26 cellular contexts compared by ENCODE assay signal in the genomic region with DNA sequence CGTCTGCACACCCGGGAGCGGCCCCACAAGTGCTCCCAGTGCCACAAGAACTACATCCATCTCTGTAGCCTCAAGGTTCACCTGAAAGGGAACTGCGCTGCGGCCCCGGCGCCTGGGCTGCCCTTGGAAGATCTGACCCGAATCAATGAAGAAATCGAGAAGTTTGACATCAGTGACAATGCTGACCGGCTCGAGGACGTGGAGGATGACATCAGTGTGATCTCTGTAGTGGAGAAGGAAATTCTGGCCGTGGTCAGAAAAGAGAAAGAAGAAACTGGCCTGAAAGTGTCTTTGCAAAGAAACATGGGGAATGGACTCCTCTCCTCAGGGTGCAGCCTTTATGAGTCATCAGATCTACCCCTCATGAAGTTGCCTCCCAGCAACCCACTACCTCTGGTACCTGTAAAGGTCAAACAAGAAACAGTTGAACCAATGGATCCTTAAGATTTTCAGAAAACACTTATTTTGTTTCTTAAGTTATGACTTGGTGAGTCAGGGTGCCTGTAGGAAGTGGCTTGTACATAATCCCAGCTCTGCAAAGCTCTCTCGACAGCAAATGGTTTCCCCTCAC. TPM values are rescaled to one million over a fixed set of nuclear protein-coding genes. Genes with fewer than 3 reads are reported as not detected.
DNase-seq lines count a peak whose midpoint lies in the region; ATAC-seq and TF ChIP-seq lines count a peak whose summit lies in the region.
"Had no signal": no experiment of that assay in that cellular context is flagged by ENCODE, and none has a peak within 500 bp of the region (broad histone marks: within the 10 kb centered on the region; RNA-seq: fewer than 3 reads in every experiment).

No MANE protein-coding gene starts in this region.

- no peak for DNase-seq in activated CD4-positive, alpha-beta T cell treated with anti-CD3 and anti-CD28 coated beads, Interleukin-2, amount 10 ng/mL, durations not matched to agents 24 days and 14 days
- no peak for DNase-seq in activated CD4-positive, alpha-beta T cell treated with anti-CD3 and anti-CD28 coated beads, Interleukin-2, amount 10 ng/mL, durations not matched to agents 7 days and 5 days
- DNase-seq in GM12865 (ENCODE audit: low read depth), result peak; percentile 46
- no peak for DNase-seq in T-helper 17 cell
- DNase-seq in esophagus muscularis mucosa (ENCODE audit: extremely low spot score), result peak; percentile 83
- no peak for DNase-seq in activated CD4-positive, CD25-positive, alpha-beta regulatory T cell (lab: John Stamatoyannopoulos, UW)
- DNase-seq: activated gamma-delta T cell treated with Interleukin-2 at 50 U/mL for 16 hours; adrenal gland; brain microvascular endothelial cell; Caco-2; DND-41; effector CD8-positive, alpha-beta T cell; gastrocnemius medialis; naive B cell; NCI-H1105 treated with DMSO at 0.1 percent for 48 hours; NCI-H446; Right ventricle myocardium superior; stimulated activated CD4-positive, alpha-beta T cell treated with anti-CD3 and anti-CD28 coated beads, Interleukin-2, amount 100 ng/mL, for 24 hours; uterus had no signal

- peaks cover 75% of the 10 kb centered on the region for H3K36me3 Mint-ChIP-seq in activated CD4-positive, alpha-beta T cell treated with anti-CD3 and anti-CD28 coated beads, Interleukin-2, amount 10 ng/mL, durations not matched to agents 24 days and 14 days (ENCODE audit: low read depth)
- H3K36me3 Mint-ChIP-seq in activated CD4-positive, alpha-beta T cell treated with anti-CD3 and anti-CD28 coated beads, Interleukin-2, amount 10 ng/mL, durations not matched to agents 7 days and 5 days (ENCODE audit: low read depth), result peaks cover 65% of the 10 kb centered on the region
- H3K36me3 Mint-ChIP-seq in T-helper 17 cell (ENCODE audit: low read depth), result peaks cover 24% of the 10 kb centered on the region

- no peaks in the 10 kb centered on the region for H3K9me3 Mint-ChIP-seq in activated CD4-positive, alpha-beta T cell treated with anti-CD3 and anti-CD28 coated beads, Interleukin-2, amount 10 ng/mL, durations not matched to agents 24 days and 14 days
- H3K9me3 Mint-ChIP-seq in activated CD4-positive, alpha-beta T cell treated with anti-CD3 and anti-CD28 coated beads, Interleukin-2, amount 10 ng/mL, durations not matched to agents 7 days and 5 days, result no peaks in the 10 kb centered on the region

- H3K36me3 ChIP-seq in esophagus muscularis mucosa, result peaks cover 0 to 24% (median 13%) of the 10 kb centered on the region in 4 donors
- H3K36me3 ChIP-seq: adrenal gland, brain microvascular endothelial cell, gastrocnemius medialis, uterus had no signal

- no peaks in the 10 kb centered on the region for H3K27me3 Mint-ChIP-seq in activated CD4-positive, alpha-beta T cell treated with anti-CD3 and anti-CD28 coated beads, Interleukin-2, amount 10 ng/mL, durations not matched to agents 24 days and 14 days
- peaks cover 3% of the 10 kb centered on the region for H3K27me3 Mint-ChIP-seq in activated CD4-positive, alpha-beta T cell treated with anti-CD3 and anti-CD28 coated beads, Interleukin-2, amount 10 ng/mL, durations not matched to agents 7 days and 5 days
- H3K27me3 Mint-ChIP-seq in T-helper 17 cell, result no peaks in the 10 kb centered on the region

- CTCF ChIA-PET in activated CD4-positive, alpha-beta T cell treated with anti-CD3 and anti-CD28 coated beads, Interleukin-2, amount 10 ng/mL, durations not matched to agents 7 days and 5 days (lab: Charles Lee), result no interaction called here

- H3K27ac Mint-ChIP-seq in activated CD4-positive, alpha-beta T cell treated with anti-CD3 and anti-CD28 coated beads, Interleukin-2, amount 10 ng/mL, durations not matched to agents 24 days and 14 days, result peak overlapping the region; percentile 8
- no peak overlapping the region for H3K27ac Mint-ChIP-seq in activated CD4-positive, alpha-beta T cell treated with anti-CD3 and anti-CD28 coated beads, Interleukin-2, amount 10 ng/mL, durations not matched to agents 7 days and 5 days
- peak overlapping the region; percentile 86 for H3K27ac Mint-ChIP-seq in T-helper 17 cell
- H3K27ac Mint-ChIP-seq: naive B cell had no signal

- no peak for TF ChIP-seq POLR2A in esophagus muscularis mucosa (IDR thresholded peaks at IDR 0.05; ENCODE audit: low read depth)

- peaks cover 0 to 5% (median 0%) of the 10 kb centered on the region in 4 donors for H3K27me3 ChIP-seq in esophagus muscularis mucosa
- H3K27me3 ChIP-seq: brain microvascular endothelial cell, gastrocnemius medialis, hepatocyte, uterus had no signal

- H3K9me3 ChIP-seq in T-helper 17 cell (ENCODE audit: control insufficient read depth, low read length, poor library complexity, severe bottlenecking) (no peaks in the 10 kb centered on the region), esophagus muscularis mucosa (no peaks in the 10 kb centered on the region)
- H3K9me3 ChIP-seq: adrenal gland, Caco-2, gastrocnemius medialis, uterus had no signal

- H3K27ac ChIP-seq in esophagus muscularis mucosa (replicated peaks in 1 of 4), result no peak overlapping the region
- H3K27ac ChIP-seq: adrenal gland, brain microvascular endothelial cell, gastrocnemius medialis, hepatocyte, uterus had no signal

- TF ChIP-seq EP300 in esophagus muscularis mucosa (IDR thresholded peaks at IDR 0.05), result no peak

- POLR2A ChIA-PET in activated CD4-positive, alpha-beta T cell treated with anti-CD3 and anti-CD28 coated beads, Interleukin-2, amount 10 ng/mL, durations not matched to agents 7 days and 5 days (lab: Charles Lee), result no interaction called here

- intact Hi-C loops in activated CD4-positive, alpha-beta T cell treated with anti-CD3 and anti-CD28 coated beads, Interleukin-2, amount 10 ng/mL, durations not matched to agents 24 days and 14 days (cut with micrococcal nuclease), result no loop called here
- intact Hi-C loops in esophagus muscularis mucosa (cut with DNase I), result no loop called here

- no peaks in the 10 kb centered on the region for H3K4me1 ChIP-seq in esophagus muscularis mucosa
- H3K4me1 ChIP-seq: adrenal gland, Caco-2, gastrocnemius medialis, uterus had no signal

- H3K4me1 Mint-ChIP-seq in activated CD4-positive, alpha-beta T cell treated with anti-CD3 and anti-CD28 coated beads, Interleukin-2, amount 10 ng/mL, durations not matched to agents 24 days and 14 days, result peaks cover 59% of the 10 kb centered on the region
- peaks cover 65% of the 10 kb centered on the region for H3K4me1 Mint-ChIP-seq in activated CD4-positive, alpha-beta T cell treated with anti-CD3 and anti-CD28 coated beads, Interleukin-2, amount 10 ng/mL, durations not matched to agents 7 days and 5 days
- H3K4me1 Mint-ChIP-seq in T-helper 17 cell, result peaks cover 53% of the 10 kb centered on the region

- ATAC-seq in T-helper 17 cell (no peak), HG02763 (IDR thresholded peaks at IDR 0.05; ENCODE audit: unreplicated experiment) (no peak), HG02610 (IDR thresholded peaks at IDR 0.05; ENCODE audit: unreplicated experiment) (no peak)
- ATAC-seq: esophagus mucosa, gastrocnemius medialis, HepG2, left lobe of liver had no signal

- H3K4me3 ChIP-seq in GM12865 (ENCODE audit: low read depth, low read length) (no peak overlapping the region), esophagus muscularis mucosa (no peak overlapping the region)
- H3K4me3 ChIP-seq: adrenal gland, gastrocnemius medialis, hepatocyte, smooth muscle cell, uterus had no signal

- no peak for TF ChIP-seq CTCF in GM12865 (IDR thresholded peaks at IDR 0.05; ENCODE audit: insufficient read depth, low read depth, low read length, missing control alignments)
- TF ChIP-seq CTCF in esophagus muscularis mucosa (IDR thresholded peaks at IDR 0.05), result no peak

- H3K4me3 Mint-ChIP-seq in activated CD4-positive, alpha-beta T cell treated with anti-CD3 and anti-CD28 coated beads, Interleukin-2, amount 10 ng/mL, durations not matched to agents 24 days and 14 days, result peak overlapping the region; percentile 31
- no peak overlapping the region for H3K4me3 Mint-ChIP-seq in activated CD4-positive, alpha-beta T cell treated with anti-CD3 and anti-CD28 coated beads, Interleukin-2, amount 10 ng/mL, durations not matched to agents 7 days and 5 days
- H3K4me3 Mint-ChIP-seq in T-helper 17 cell, result peak overlapping the region; percentile 79
- H3K4me3 Mint-ChIP-seq: naive B cell had no signal

- 87% methylated on average over 14 of the region's 14 CpGs for WGBS in esophagus muscularis mucosa

RNA-seq across cellular contexts. Expression of a gene that starts 21.0 kb away (rescaled TPM):
- total RNA-seq in activated CD4-positive, alpha-beta T cell treated with anti-CD3 and anti-CD28 coated beads, Interleukin-2, amount 10 ng/mL, durations not matched to agents 24 days and 14 days, result 35.9 and 37.4 TPM in 2 replicates
- 10 to 100 TPM; 27.1 to 30.8 TPM for total RNA-seq in activated CD4-positive, alpha-beta T cell treated with anti-CD3 and anti-CD28 coated beads, Interleukin-2, amount 10 ng/mL, durations not matched to agents 7 days and 5 days
- total RNA-seq in T-helper 17 cell (100 to 1,000 TPM; 122 to 141 TPM), esophagus muscularis mucosa (1 to 10 TPM; 1.8 to 5.1 (median 2.3) TPM)
- total RNA-seq: HepG2 had no signal

Comparison
In these comparisons a context has a peak if more than half of its experiments do, and no peak if none do; other contexts are left out.
1. DNase-seq: peak in GM12865 (single experiment) and esophagus muscularis mucosa (single experiment); none in activated CD4-positive, alpha-beta T cell treated with anti-CD3 and anti-CD28 coated beads, Interleukin-2, amount 10 ng/mL, durations not matched to agents 24 days and 14 days (single experiment), activated CD4-positive, alpha-beta T cell treated with anti-CD3 and anti-CD28 coated beads, Interleukin-2, amount 10 ng/mL, durations not matched to agents 7 days and 5 days (single experiment), T-helper 17 cell (0 of 3) and activated CD4-positive, CD25-positive, alpha-beta regulatory T cell (0 of 4).